8 cellular contexts compared by ENCODE assay signal in the genomic region with DNA sequence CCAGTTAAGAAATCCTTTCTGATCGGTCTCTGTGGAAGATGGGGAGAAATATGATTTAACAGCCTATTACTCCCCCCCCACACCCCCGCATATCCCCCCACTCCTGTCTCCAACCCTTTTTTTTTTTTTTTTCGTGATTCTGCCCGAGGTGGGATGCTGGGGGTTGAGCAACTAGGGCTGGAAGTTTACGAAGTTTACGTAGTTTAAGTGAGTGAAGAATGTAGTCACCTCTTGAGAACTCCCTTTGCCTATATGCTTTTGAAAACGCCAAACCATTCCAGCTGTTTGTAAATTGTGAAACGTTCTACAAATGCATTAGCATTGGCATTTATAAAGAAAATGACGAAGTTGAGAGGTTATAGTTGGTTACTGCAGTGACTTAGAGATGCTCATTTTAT. TPM values are rescaled to one million over a fixed set of nuclear protein-coding genes. Genes with fewer than 3 reads are reported as not detected.
A peak's percentile ranks its signal among the peaks of the same experiment; 100 is the strongest.
DNase-seq lines count a peak whose midpoint lies in the region; ATAC-seq and TF ChIP-seq lines count a peak whose summit lies in the region.

No MANE protein-coding gene starts in this region.

- TF ChIP-seq RAD21 in neural cell (conservative IDR thresholded peaks at IDR 0.05): no peak

- TF ChIP-seq CTCF in fibroblast of pulmonary artery (IDR thresholded peaks at IDR 0.05; ENCODE audit: low read length, missing control alignments) (no peak), neural cell (IDR thresholded peaks at IDR 0.05; ENCODE audit: poor library complexity, severe bottlenecking) (no peak)

- no peak for TF ChIP-seq EP300 in neural cell (conservative IDR thresholded peaks at IDR 0.05; ENCODE audit: poor library complexity, severe bottlenecking)

- H3K4me3 ChIP-seq in fibroblast of pulmonary artery (replicated peaks; ENCODE audit: low read depth, low read length) (peak overlapping the region; percentile 95), neural cell (ENCODE audit: low read length) (peak overlapping the region; percentile 80)

- H3K27ac ChIP-seq in neural cell (ENCODE audit: low read length): no peak overlapping the region

- H3K36me3 Mint-ChIP-seq in activated T-cell treated with anti-CD3 and anti-CD28 coated beads, Interleukin-2, amount 50 U/mL, for 24 hours (ENCODE audit: low read depth): no peaks in the 10 kb centered on the region

- ATAC-seq in SK-N-SH treated with all-trans-retinoic acid at 6 μM for 48 hours (peak; percentile 68), GM21390 (IDR thresholded peaks at IDR 0.05; ENCODE audit: unreplicated experiment) (no peak)

- H3K9me3 Mint-ChIP-seq in activated T-cell treated with anti-CD3 and anti-CD28 coated beads, Interleukin-2, amount 50 U/mL, for 24 hours: no peaks in the 10 kb centered on the region

- H3K27ac Mint-ChIP-seq in activated T-cell treated with anti-CD3 and anti-CD28 coated beads, Interleukin-2, amount 50 U/mL, for 24 hours: no peak overlapping the region

- H3K4me1 Mint-ChIP-seq in activated T-cell treated with anti-CD3 and anti-CD28 coated beads, Interleukin-2, amount 50 U/mL, for 24 hours (ENCODE audit: low read depth): peaks cover 14% of the 10 kb centered on the region

- no peaks in the 10 kb centered on the region for H3K9me3 ChIP-seq in neural cell (ENCODE audit: low read length)

- H2AFZ ChIP-seq in neural cell (ENCODE audit: low read depth, low read length): no peak overlapping the region

- H3K79me2 ChIP-seq in neural cell (replicated peaks; ENCODE audit: insufficient read depth, low read length): no peaks in the 10 kb centered on the region

- H3K27me3 ChIP-seq in neural cell (ENCODE audit: insufficient read depth, low read depth, low read length): peaks cover 18% of the 10 kb centered on the region

- H3K4me3 Mint-ChIP-seq in activated T-cell treated with anti-CD3 and anti-CD28 coated beads, Interleukin-2, amount 50 U/mL, for 24 hours: peak overlapping the region; percentile 73

- no peaks in the 10 kb centered on the region for H4K20me1 ChIP-seq in neural cell (ENCODE audit: insufficient read depth)

- H3F3A ChIP-seq in neural cell (ENCODE audit: insufficient read depth, low read length, poor library complexity, severe bottlenecking): no peaks in the 10 kb centered on the region

- DNase-seq in activated T-cell treated with anti-CD3 and anti-CD28 coated beads, Interleukin-2, amount 50 U/mL, for 24 hours: no peak
- no peak for DNase-seq in activated T-cell treated with anti-CD3 and anti-CD28 coated beads, Interleukin-2, amount 50 U/mL, for 1 hour
- DNase-seq in fibroblast of pulmonary artery (ENCODE audit: low read depth) (peak; percentile 83), NCI-H1417 treated with DMSO at 0.1 percent for 48 hours (lab: John Stamatoyannopoulos, UW) (no peak), occipital lobe (lab: John Stamatoyannopoulos, UW) (no peak)

- H3K9ac ChIP-seq in neural cell (ENCODE audit: low read length): peak overlapping the region; percentile 50

- H3K9me2 ChIP-seq in neural cell (ENCODE audit: insufficient read depth, low read length): no peaks in the 10 kb centered on the region

- H3K36me3 ChIP-seq in neural cell (ENCODE audit: insufficient read depth, low read length): no peaks in the 10 kb centered on the region

- H3K27me3 Mint-ChIP-seq in activated T-cell treated with anti-CD3 and anti-CD28 coated beads, Interleukin-2, amount 50 U/mL, for 24 hours: peaks cover 29% of the 10 kb centered on the region

- H3K4me2 ChIP-seq in neural cell (ENCODE audit: low read length): peak overlapping the region; percentile 80

TF ChIP-seq in SK-N-SH treated with all-trans-retinoic acid at 6 μM for 48 hours, 23 proteins besides CTCF, POLR2A, EP300 and RAD21:
- TF ChIP-seq ZNF565 (CRISPR knock-in tag; conservative IDR thresholded peaks at IDR 0.05; ENCODE audit: low read depth) (no peak), ISL1 (CRISPR knock-in tag; IDR thresholded peaks at IDR 0.05) (no peak), OSR1 (CRISPR knock-in tag; IDR thresholded peaks at IDR 0.05) (no peak)
- TF ChIP-seq, protein P1, sequence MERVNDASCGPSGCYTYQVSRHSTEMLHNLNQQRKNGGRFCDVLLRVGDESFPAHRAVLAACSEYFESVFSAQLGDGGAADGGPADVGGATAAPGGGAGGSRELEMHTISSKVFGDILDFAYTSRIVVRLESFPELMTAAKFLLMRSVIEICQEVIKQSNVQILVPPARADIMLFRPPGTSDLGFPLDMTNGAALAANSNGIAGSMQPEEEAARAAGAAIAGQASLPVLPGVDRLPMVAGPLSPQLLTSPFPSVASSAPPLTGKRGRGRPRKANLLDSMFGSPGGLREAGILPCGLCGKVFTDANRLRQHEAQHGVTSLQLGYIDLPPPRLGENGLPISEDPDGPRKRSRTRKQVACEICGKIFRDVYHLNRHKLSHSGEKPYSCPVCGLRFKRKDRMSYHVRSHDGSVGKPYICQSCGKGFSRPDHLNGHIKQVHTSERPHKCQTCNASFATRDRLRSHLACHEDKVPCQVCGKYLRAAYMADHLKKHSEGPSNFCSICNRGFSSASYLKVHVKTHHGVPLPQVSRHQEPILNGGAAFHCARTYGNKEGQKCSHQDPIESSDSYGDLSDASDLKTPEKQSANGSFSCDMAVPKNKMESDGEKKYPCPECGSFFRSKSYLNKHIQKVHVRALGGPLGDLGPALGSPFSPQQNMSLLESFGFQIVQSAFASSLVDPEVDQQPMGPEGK (CRISPR knock-in tag; IDR thresholded peaks at IDR 0.05; ENCODE audit: borderline replicate concordance): no peak
- TF ChIP-seq, protein P2, sequence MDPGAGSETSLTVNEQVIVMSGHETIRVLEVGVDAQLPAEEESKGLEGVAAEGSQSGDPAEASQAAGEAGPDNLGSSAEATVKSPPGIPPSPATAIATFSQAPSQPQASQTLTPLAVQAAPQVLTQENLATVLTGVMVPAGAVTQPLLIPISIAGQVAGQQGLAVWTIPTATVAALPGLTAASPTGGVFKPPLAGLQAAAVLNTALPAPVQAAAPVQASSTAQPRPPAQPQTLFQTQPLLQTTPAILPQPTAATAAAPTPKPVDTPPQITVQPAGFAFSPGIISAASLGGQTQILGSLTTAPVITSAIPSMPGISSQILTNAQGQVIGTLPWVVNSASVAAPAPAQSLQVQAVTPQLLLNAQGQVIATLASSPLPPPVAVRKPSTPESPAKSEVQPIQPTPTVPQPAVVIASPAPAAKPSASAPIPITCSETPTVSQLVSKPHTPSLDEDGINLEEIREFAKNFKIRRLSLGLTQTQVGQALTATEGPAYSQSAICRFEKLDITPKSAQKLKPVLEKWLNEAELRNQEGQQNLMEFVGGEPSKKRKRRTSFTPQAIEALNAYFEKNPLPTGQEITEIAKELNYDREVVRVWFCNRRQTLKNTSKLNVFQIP (CRISPR knock-in tag; IDR thresholded peaks at IDR 0.05; ENCODE audit: borderline replicate concordance, low read depth): no peak
TF ChIP-seq in SK-N-SH treated with all-trans-retinoic acid at 6 μM for 48 hours: peak in this region for 0.

TF ChIP-seq in neural cell, 6 proteins besides CTCF, POLR2A, EP300 and RAD21:
- TF ChIP-seq MXI1 (conservative IDR thresholded peaks at IDR 0.05; ENCODE audit: poor library complexity, severe bottlenecking): no peak

RNA-seq across cellular contexts. Expression of gene NEXN, which starts 0.8 kb away (rescaled TPM):
- polyA plus RNA-seq in neural cell: 0.08 and 0.43 TPM in 2 replicates
- polyA minus RNA-seq in neural cell: 1.4 and 1.5 TPM in 2 replicates
- total RNA-seq in occipital lobe: 0.31 TPM
